In the genomic region with DNA sequence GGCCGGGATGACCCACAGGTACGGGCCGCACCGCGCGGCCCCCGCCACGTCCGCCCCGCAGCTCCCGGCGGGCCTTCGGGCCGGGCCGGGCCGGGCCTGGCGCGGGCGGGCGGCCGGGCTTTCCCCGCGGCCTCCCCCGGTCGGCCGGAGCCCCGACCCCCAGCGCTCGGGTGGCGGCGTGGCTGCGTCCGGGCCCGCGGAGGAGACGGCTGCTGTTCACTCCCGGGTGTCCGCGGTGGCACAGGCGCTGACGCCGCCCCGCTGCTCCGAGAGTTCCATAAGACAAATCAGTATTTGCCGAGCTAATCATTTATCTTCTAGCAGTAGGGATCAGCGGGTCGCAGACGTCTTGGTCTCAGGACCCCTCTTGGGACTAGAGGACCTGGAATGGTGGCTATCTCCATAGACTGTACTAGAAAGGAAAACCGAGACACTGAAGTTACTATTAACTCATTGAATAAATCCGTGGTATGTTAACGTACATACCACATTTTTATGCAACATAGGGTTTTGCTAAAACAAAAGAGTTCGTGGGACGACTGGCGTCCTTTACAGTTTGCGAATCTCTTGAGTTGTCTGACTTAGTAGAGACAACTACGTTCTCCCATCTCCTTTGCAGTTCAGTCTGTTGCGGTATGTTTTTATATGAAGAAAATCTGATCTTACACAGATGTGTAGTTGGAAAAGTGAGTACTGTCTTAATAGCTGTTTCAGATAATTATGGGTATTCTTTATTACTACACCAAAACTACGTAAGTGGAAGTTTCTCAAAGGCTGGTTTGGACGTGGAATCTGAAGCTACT, we compare ENCODE assay signal across 8 cellular contexts. TPM values are rescaled to one million over a fixed set of nuclear protein-coding genes. Genes with fewer than 3 reads are reported as not detected.
DNase-seq lines count a peak whose midpoint lies in the region; ATAC-seq lines count a peak whose summit lies in the region.

No MANE protein-coding gene starts in this region.

- no peaks in the 10 kb centered on the region for H3K27me3 ChIP-seq in NT2/D1 (ENCODE audit: insufficient read depth, insufficient read length)

- H3K4me1 ChIP-seq in NT2/D1 (ENCODE audit: insufficient read depth, insufficient read length) (no peaks in the 10 kb centered on the region), urinary bladder (ENCODE audit: insufficient read depth) (no peaks in the 10 kb centered on the region)

- H3K27ac ChIP-seq in urinary bladder (ENCODE audit: low read depth), result peak overlapping the region; percentile 68

- peak; percentile 26 for DNase-seq in AG08395 (ENCODE audit: low spot score)
- no peak for DNase-seq in NT2/D1 (ENCODE audit: low read depth, low spot score)
- DNase-seq in activated T-helper 9 cell treated with anti-CD3 and anti-CD28 coated beads, Interleukin-2, amount 50 U/mL, for 16 hours (ENCODE audit: low read depth), result peak; percentile 30
- peak; percentile 47 for DNase-seq in globus pallidus (ENCODE audit: low spot score)
- DNase-seq in occipital lobe (lab: John Stamatoyannopoulos, UW), result peak; percentile 16

- H3K4me3 ChIP-seq in NT2/D1 (ENCODE audit: insufficient read length, low read depth) (peak overlapping the region; percentile 70), urinary bladder (ENCODE audit: low read depth, low read length) (peak overlapping the region; percentile 93)

- ATAC-seq in GM18861 (IDR thresholded peaks at IDR 0.05; ENCODE audit: unreplicated experiment), result peak; percentile 18
- ATAC-seq in HG03095 (IDR thresholded peaks at IDR 0.05; ENCODE audit: unreplicated experiment), result peak; percentile 35

- peak overlapping the region; percentile 83 for H3K9ac ChIP-seq in NT2/D1 (ENCODE audit: insufficient read length, low read depth)

- no peaks in the 10 kb centered on the region for H3K9me3 ChIP-seq in NT2/D1 (ENCODE audit: insufficient read depth, low read length)

- under 1% methylated on average over 59 of the region's 59 CpGs for WGBS in urinary bladder

- H3K36me3 ChIP-seq in NT2/D1 (ENCODE audit: insufficient read depth, insufficient read length, low read length), result peaks cover 11% of the 10 kb centered on the region
- H3K36me3 ChIP-seq in urinary bladder (ENCODE audit: insufficient read depth), result no peaks in the 10 kb centered on the region

RNA-seq across cellular contexts. Expression of a gene that starts 0.5 kb away (rescaled TPM):
- total RNA-seq in occipital lobe (18.1 TPM), urinary bladder (94.1 TPM)
- 45.1 TPM for polyA plus RNA-seq in urinary bladder
